Comparison of ENCODE assay signal across 1 cellular context in the genomic region with DNA sequence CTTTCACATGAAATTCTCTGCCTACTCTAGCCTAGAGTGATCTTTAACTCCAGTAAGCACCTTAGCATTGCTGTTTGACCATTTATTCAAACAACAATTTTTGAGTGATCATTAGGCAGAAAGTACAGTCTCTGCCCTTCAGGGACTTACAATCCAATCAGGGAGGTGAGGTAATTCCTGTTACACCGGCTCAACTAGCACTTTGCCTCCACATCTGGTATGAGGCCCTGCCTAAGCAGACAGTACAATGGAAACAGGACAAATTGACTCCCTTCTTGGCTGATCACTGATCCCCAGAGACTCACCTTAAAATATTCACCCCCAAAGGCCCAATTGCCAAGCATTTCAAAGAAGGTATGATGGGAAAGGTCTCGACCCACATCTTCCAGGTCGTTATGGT.
TF ChIP-seq lines count a peak whose summit lies in the region.

No MANE protein-coding gene starts in this region.

TF ChIP-seq in endothelial cell of umbilical vein, 7 proteins besides CTCF, POLR2A, EP300 and RAD21:
- no peak for TF ChIP-seq JUN (IDR thresholded peaks at IDR 0.05; ENCODE audit: borderline replicate concordance, insufficient read depth, insufficient read length, low read depth)
- no peak for TF ChIP-seq EZH2 (IDR thresholded peaks at IDR 0.05; ENCODE audit: borderline replicate concordance, low read depth, low read length, severe bottlenecking)
- TF ChIP-seq GATA2 (IDR thresholded peaks at IDR 0.05; ENCODE audit: insufficient read depth, insufficient read length, low read depth, low read length) = no peak
- TF ChIP-seq, protein P1, sequence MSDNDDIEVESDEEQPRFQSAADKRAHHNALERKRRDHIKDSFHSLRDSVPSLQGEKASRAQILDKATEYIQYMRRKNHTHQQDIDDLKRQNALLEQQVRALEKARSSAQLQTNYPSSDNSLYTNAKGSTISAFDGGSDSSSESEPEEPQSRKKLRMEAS (IDR thresholded peaks at IDR 0.05; ENCODE audit: insufficient read depth, insufficient read length) = no peak
